ENCODE assay signal across 22 cellular contexts in genomic region chr17:80418589-80418988, GRCh38. TPM values are rescaled to one million over a fixed set of nuclear protein-coding genes. Genes with fewer than 3 reads are reported as not detected.
"Had no signal": no experiment of that assay in that cellular context is flagged by ENCODE, and none has a peak within 500 bp of the region (broad histone marks: within the 10 kb centered on the region; RNA-seq: fewer than 3 reads in every experiment).

No MANE protein-coding gene starts in this region.

- H3K9me3 ChIP-seq: pancreas, psoas muscle, spleen, testis, tibial nerve had no signal

- H3K27ac ChIP-seq: coronary artery, hepatocyte, pancreas, psoas muscle, spleen, testis, tibial nerve had no signal

- H3K36me3 ChIP-seq: pancreas had no signal

- H3K4me3 Mint-ChIP-seq: stimulated activated naive B cell treated with anti-CD40 and anti-IgM and Interleukin-4, amounts not matched to agents 10 μg/mL and 1 μg/mL and 100 μg/mL, for 72 hours; stimulated activated naive CD8-positive, alpha-beta T cell treated with anti-CD3 and anti-CD28 coated beads, Interleukin-15, amount 100 ng/mL, for 72 hours had no signal

- H3K9me3 Mint-ChIP-seq: naive thymus-derived CD8-positive, alpha-beta T cell; stimulated activated naive B cell treated with anti-CD40 and anti-IgM and Interleukin-4, amounts not matched to agents 10 μg/mL and 1 μg/mL and 100 μg/mL, for 72 hours; stimulated activated naive CD8-positive, alpha-beta T cell treated with anti-CD3 and anti-CD28 coated beads, Interleukin-15, amount 100 ng/mL, for 72 hours had no signal

- DNase-seq: effector CD4-positive, alpha-beta T cell; foreskin melanocyte; head of caudate nucleus; kidney; left colon; naive thymus-derived CD8-positive, alpha-beta T cell; occipital lobe; psoas muscle; retina; spleen; stimulated activated CD4-positive, alpha-beta T cell treated with anti-CD3 and anti-CD28 coated beads, Interleukin-2, amount 100 ng/mL, for 24 hours; stimulated activated CD4-positive, alpha-beta T cell treated with anti-CD3 and anti-CD28 coated beads, Interleukin-4, amount 100 ng/mL, for 4 hours; stimulated activated naive B cell treated with anti-CD40 and anti-IgM and Interleukin-4, amounts not matched to agents 10 μg/mL and 1 μg/mL and 100 μg/mL, for 72 hours; stimulated activated naive CD8-positive, alpha-beta T cell treated with anti-CD3 and anti-CD28 coated beads, Interleukin-15, amount 100 ng/mL, for 72 hours; testis had no signal

- H3K4me3 ChIP-seq: coronary artery, hepatocyte, pancreas, psoas muscle, spleen, testis, tibial nerve had no signal

- H3K27me3 ChIP-seq: hepatocyte, pancreas, testis, tibial nerve had no signal

- ATAC-seq: left colon; naive thymus-derived CD8-positive, alpha-beta T cell; pancreas; psoas muscle; sciatic nerve; stimulated activated naive B cell treated with anti-CD40 and anti-IgM and Interleukin-4, amounts not matched to agents 10 μg/mL and 1 μg/mL and 100 μg/mL, for 72 hours; stimulated activated naive CD8-positive, alpha-beta T cell treated with anti-CD3 and anti-CD28 coated beads, Interleukin-15, amount 100 ng/mL, for 72 hours had no signal

- H3K27ac Mint-ChIP-seq: stimulated activated naive CD8-positive, alpha-beta T cell treated with anti-CD3 and anti-CD28 coated beads, Interleukin-15, amount 100 ng/mL, for 72 hours had no signal

RNA-seq across cellular contexts. Expression of gene NPTX1, which starts 57.8 kb away (rescaled TPM):
- total RNA-seq: mesenteric fat pad; naive thymus-derived CD8-positive, alpha-beta T cell; subcutaneous adipose tissue had no signal
